In genomic region chr2:28390241-28390856, GRCh38 we compare ENCODE assay signal across 1 cellular context.
TF ChIP-seq lines count a peak whose summit lies in the region.

No MANE protein-coding gene starts in this region.

TF ChIP-seq in HepG2, 621 proteins besides CTCF, POLR2A, EP300 and RAD21 (continued from another document and continues in another):
- TF ChIP-seq TRIM22 (IDR thresholded peaks at IDR 0.05): no peak
- TF ChIP-seq ZNF687 (CRISPR knock-in tag; IDR thresholded peaks at IDR 0.05): peak; percentile 94
- no peak for TF ChIP-seq ZSCAN31 (CRISPR knock-in tag; IDR thresholded peaks at IDR 0.05; ENCODE audit: low read depth)
- TF ChIP-seq SP5 (CRISPR knock-in tag; IDR thresholded peaks at IDR 0.05; ENCODE audit: borderline replicate concordance, low read depth): 0 out of 2 replicates have a peak, but pooled peaks have one; percentile 33
- no peak for TF ChIP-seq MAF1 (CRISPR knock-in tag; IDR thresholded peaks at IDR 0.05; ENCODE audit: borderline replicate concordance)
- TF ChIP-seq ZNF414 (CRISPR knock-in tag; IDR thresholded peaks at IDR 0.05): no peak; the same call in 1 of the 2 replicates
- TF ChIP-seq PHB2 (IDR thresholded peaks at IDR 0.05; ENCODE audit: partially characterized antibody): no peak
- TF ChIP-seq ZSCAN22 (CRISPR knock-in tag; IDR thresholded peaks at IDR 0.05): no peak
- no peak for TF ChIP-seq KDM1A (CRISPR knock-in tag; IDR thresholded peaks at IDR 0.05)
- no peak for TF ChIP-seq THAP7 (CRISPR knock-in tag; IDR thresholded peaks at IDR 0.05)
- TF ChIP-seq ZSCAN21 (CRISPR knock-in tag; IDR thresholded peaks at IDR 0.05; ENCODE audit: borderline replicate concordance): no peak; the same call in 1 of the 2 replicates
- no peak for TF ChIP-seq ZNF678 (CRISPR knock-in tag; IDR thresholded peaks at IDR 0.05)
- TF ChIP-seq ZNF879 (CRISPR knock-in tag; IDR thresholded peaks at IDR 0.05): no peak; the same call in 1 of the 2 replicates
- no peak for TF ChIP-seq ZNF329 (CRISPR knock-in tag; IDR thresholded peaks at IDR 0.05; ENCODE audit: low read depth)
- TF ChIP-seq ZFP1 (CRISPR knock-in tag; IDR thresholded peaks at IDR 0.05): no peak; the same call in 1 of the 2 replicates
- TF ChIP-seq FOXO1 (CRISPR knock-in tag; IDR thresholded peaks at IDR 0.05): no peak
- TF ChIP-seq AKNA (CRISPR knock-in tag; IDR thresholded peaks at IDR 0.05; ENCODE audit: borderline replicate concordance): no peak
- TF ChIP-seq ZNF746 (CRISPR knock-in tag; IDR thresholded peaks at IDR 0.05): peak; percentile 44
- TF ChIP-seq MZF1 (CRISPR knock-in tag; IDR thresholded peaks at IDR 0.05; ENCODE audit: borderline replicate concordance): no peak
- TF ChIP-seq ZFP36 (IDR thresholded peaks at IDR 0.05; ENCODE audit: borderline replicate concordance, low read depth, low read length, partially characterized antibody): no peak
- TF ChIP-seq ZNF225 (CRISPR knock-in tag; IDR thresholded peaks at IDR 0.05): no peak
- peak; percentile 67; the same call in 1 of the 2 replicates for TF ChIP-seq REL (CRISPR knock-in tag; conservative IDR thresholded peaks at IDR 0.05)
- TF ChIP-seq ZNF124 (CRISPR knock-in tag; IDR thresholded peaks at IDR 0.05): no peak
- TF ChIP-seq JUN (CRISPR knock-in tag; IDR thresholded peaks at IDR 0.05): no peak
- TF ChIP-seq ZBTB8A (CRISPR knock-in tag; IDR thresholded peaks at IDR 0.05; ENCODE audit: borderline replicate concordance, low read depth): no peak
- no peak for TF ChIP-seq NONO (IDR thresholded peaks at IDR 0.05)
- TF ChIP-seq NONO (CRISPR knock-in tag; conservative IDR thresholded peaks at IDR 0.05): peak; percentile 52; the same call in 1 of the 2 replicates
- no peak for TF ChIP-seq JARID2 (CRISPR knock-in tag; IDR thresholded peaks at IDR 0.05; ENCODE audit: insufficient replicate concordance)
- 0 out of 2 replicates have a peak, but pooled peaks have one; percentile 8 for TF ChIP-seq BORCS8-MEF2B (CRISPR knock-in tag; IDR thresholded peaks at IDR 0.05)
- no peak for TF ChIP-seq ZNF205 (CRISPR knock-in tag; IDR thresholded peaks at IDR 0.05)
- TF ChIP-seq NR1H2 (CRISPR knock-in tag; IDR thresholded peaks at IDR 0.05; ENCODE audit: borderline replicate concordance, low read depth): no peak
- no peak; the same call in 1 of the 2 replicates for TF ChIP-seq JDP2 (CRISPR knock-in tag; IDR thresholded peaks at IDR 0.05; ENCODE audit: borderline replicate concordance)
- TF ChIP-seq DR1 (CRISPR knock-in tag; IDR thresholded peaks at IDR 0.05): peak; percentile 34; the same call in 1 of the 2 replicates
- no peak for TF ChIP-seq ZNF281 (CRISPR knock-in tag; IDR thresholded peaks at IDR 0.05; ENCODE audit: borderline replicate concordance)
- no peak; the same call in 1 of the 2 replicates for TF ChIP-seq DNMT3B (CRISPR knock-in tag; conservative IDR thresholded peaks at IDR 0.05)
- no peak; the same call in 1 of the 2 replicates for TF ChIP-seq HOXA9 (CRISPR knock-in tag; IDR thresholded peaks at IDR 0.05; ENCODE audit: borderline replicate concordance)
- TF ChIP-seq TMF1 (CRISPR knock-in tag; IDR thresholded peaks at IDR 0.05; ENCODE audit: low read depth): no peak
- TF ChIP-seq MBD4 (IDR thresholded peaks at IDR 0.05; ENCODE audit: borderline replicate concordance, low read length): no peak
- no peak; the same call in 1 of the 2 replicates for TF ChIP-seq ZFP37 (CRISPR knock-in tag; IDR thresholded peaks at IDR 0.05; ENCODE audit: borderline replicate concordance)
- no peak for TF ChIP-seq ZEB1 (IDR thresholded peaks at IDR 0.05; ENCODE audit: insufficient replicate concordance, low read depth)
- TF ChIP-seq ZNF75D (CRISPR knock-in tag; IDR thresholded peaks at IDR 0.05; ENCODE audit: borderline replicate concordance): no peak
- TF ChIP-seq ZNF567 (CRISPR knock-in tag; IDR thresholded peaks at IDR 0.05; ENCODE audit: borderline replicate concordance): no peak
- no peak for TF ChIP-seq DMTF1 (CRISPR knock-in tag; IDR thresholded peaks at IDR 0.05)
- no peak for TF ChIP-seq MAZ (IDR thresholded peaks at IDR 0.05; ENCODE audit: borderline replicate concordance, low read depth, low read length)
- TF ChIP-seq MAZ (CRISPR knock-in tag; IDR thresholded peaks at IDR 0.05; ENCODE audit: low read depth): 0 out of 2 replicates have a peak, but pooled peaks have one; percentile 10
- TF ChIP-seq ZNF44 (CRISPR knock-in tag; IDR thresholded peaks at IDR 0.05): peak; percentile 2; the same call in 1 of the 2 replicates
- 0 out of 2 replicates have a peak, but pooled peaks have one; percentile 20 for TF ChIP-seq ZNF891 (CRISPR knock-in tag; IDR thresholded peaks at IDR 0.05)
- TF ChIP-seq U2AF2 (IDR thresholded peaks at IDR 0.05; ENCODE audit: low read depth, low read length): no peak
- no peak for TF ChIP-seq ZNF460 (CRISPR knock-in tag; IDR thresholded peaks at IDR 0.05; ENCODE audit: borderline replicate concordance)
- TF ChIP-seq ZFYVE20 (CRISPR knock-in tag; IDR thresholded peaks at IDR 0.05; ENCODE audit: borderline replicate concordance, low read depth): 0 out of 2 replicates have a peak, but pooled peaks have one; percentile 32
- TF ChIP-seq MYC (CRISPR knock-in tag; IDR thresholded peaks at IDR 0.05; ENCODE audit: borderline replicate concordance): peak; percentile 29
- TF ChIP-seq MAFK (conservative IDR thresholded peaks at IDR 0.05 in 1 of 2, IDR thresholded peaks at IDR 0.05 in 1 of 2; ENCODE audit: low read length in 2 of 2): no peak
- no peak for TF ChIP-seq ZNF121 (CRISPR knock-in tag; IDR thresholded peaks at IDR 0.05)
- TF ChIP-seq ZNF558 (CRISPR knock-in tag; IDR thresholded peaks at IDR 0.05; ENCODE audit: borderline replicate concordance): no peak
- TF ChIP-seq SAFB2 (CRISPR knock-in tag; IDR thresholded peaks at IDR 0.05; ENCODE audit: borderline replicate concordance, low read depth): no peak
